9 cellular contexts compared by ENCODE assay signal in genomic region chr14:105294142-105294597, GRCh38. TPM values are rescaled to one million over a fixed set of nuclear protein-coding genes. Genes with fewer than 3 reads are reported as not detected.
DNase-seq lines count a peak whose midpoint lies in the region; ATAC-seq and TF ChIP-seq lines count a peak whose summit lies in the region.
"Had no signal": no experiment of that assay in that cellular context is flagged by ENCODE, and none has a peak within 500 bp of the region (broad histone marks: within the 10 kb centered on the region; RNA-seq: fewer than 3 reads in every experiment).

No MANE protein-coding gene starts in this region.

- no peak overlapping the region for H3K4me3 Mint-ChIP-seq in MCF 10A (ENCODE audit: unreplicated experiment)

- DNase-seq in A673 (ENCODE audit: low spot score) (peak; percentile 23), NCI-H526 (lab: John Stamatoyannopoulos, UW) (peak; percentile 46 to 64), hypothalamus (lab: John Stamatoyannopoulos, UW) (peak in 33 of 51 donors; percentile 27 to 78 (median 59)), MCF 10A (ENCODE audit: unreplicated experiment) (no peak)
- DNase-seq in activated gamma-delta T cell treated with anti-CD3 and anti-CD28 coated beads, Interleukin-2, amount 50 U/mL, for 16 hours (ENCODE audit: low read depth): peak; percentile 42
- peak; percentile 30 for DNase-seq in stimulated activated CD8-positive, alpha-beta memory T cell treated with anti-CD3 and anti-CD28 coated beads, Interleukin-12 subunit alpha, Interleukin-12 subunit beta, amount 100 ng/mL, for 1 hour (ENCODE audit: low read depth)

- ATAC-seq in GM21576 (IDR thresholded peaks at IDR 0.05; ENCODE audit: unreplicated experiment) (peak; percentile 51), GM19455 (IDR thresholded peaks at IDR 0.05; ENCODE audit: unreplicated experiment) (no peak)

- peak overlapping the region; percentile 23 for H3K27ac ChIP-seq in A673 (ENCODE audit: low read depth, low read length, poor library complexity, severe bottlenecking)
- H3K27ac ChIP-seq: VCaP had no signal

- H3K9me3 ChIP-seq in A673 (ENCODE audit: low read depth, low read length, poor library complexity, severe bottlenecking): no peaks in the 10 kb centered on the region

- H3K4me1 Mint-ChIP-seq in MCF 10A (ENCODE audit: insufficient read depth, unreplicated experiment): peaks cover 11% of the 10 kb centered on the region

- H3K27me3 ChIP-seq in A673 (replicated peaks; ENCODE audit: insufficient read depth, low read depth, low read length, poor library complexity): no peaks in the 10 kb centered on the region

- CTCF ChIA-PET in A673 (lab: Charles Lee): no interaction called here
- CTCF ChIA-PET in MCF 10A (lab: Yijun Ruan, JAX): interaction anchor here (0.6 kb wide), 1 partner anchor 299 kb away, joined by 3 read pairs; no protein-coding TSS in a partner anchor

- H3K9me3 Mint-ChIP-seq in MCF 10A (ENCODE audit: unreplicated experiment): no peaks in the 10 kb centered on the region

- H3K27me3 Mint-ChIP-seq in MCF 10A (ENCODE audit: insufficient read depth, unreplicated experiment): no peaks in the 10 kb centered on the region

- H3K4me3 ChIP-seq in A673 (ENCODE audit: low read depth, low read length, poor library complexity, severe bottlenecking): no peak overlapping the region

- intact Hi-C loops in A673 (cut with micrococcal nuclease; ENCODE audit: unreplicated experiment) (no loop called here), MCF 10A (cut with micrococcal nuclease) (no loop called here)

- no peaks in the 10 kb centered on the region for H3K36me3 ChIP-seq in A673 (ENCODE audit: insufficient read depth, low read length, poor library complexity, severe bottlenecking)

- POLR2A ChIA-PET in A673 (lab: Charles Lee; ENCODE audit: low non-redundant PET): no interaction called here
- POLR2A ChIA-PET in MCF 10A (lab: Yijun Ruan, JAX): interaction anchor here (0.8 kb wide), 1 partner anchor 80 kb away, joined by 4 read pairs; no protein-coding TSS in a partner anchor

- BruUV-seq in A673 (replicated peaks; lab: Mats Ljungman, UMichigan) (no TSS peak), MCF 10A (replicated peaks; lab: Mats Ljungman, UMichigan) (no TSS peak)

- H3K36me3 Mint-ChIP-seq in MCF 10A (ENCODE audit: insufficient read depth, unreplicated experiment): peaks cover 6% of the 10 kb centered on the region

- H3K4me1 ChIP-seq in A673 (ENCODE audit: insufficient read depth, low read length, poor library complexity, severe bottlenecking): no peaks in the 10 kb centered on the region

- TF ChIP-seq CTCF in A673 (conservative IDR thresholded peaks at IDR 0.05; ENCODE audit: low read depth, low read length) (no peak), MCF 10A (IDR thresholded peaks at IDR 0.05; ENCODE audit: unreplicated experiment) (no peak)

- H3K27ac Mint-ChIP-seq in MCF 10A (ENCODE audit: low read depth, unreplicated experiment): no peak overlapping the region

RNA-seq across cellular contexts. Expression of gene BRF1, which starts 6.6 kb away (rescaled TPM):
- 41.8 and 48.0 TPM in 2 replicates for total RNA-seq in A673 (2021)
- 30.7 and 34.3 TPM in 2 replicates for total RNA-seq in MCF 10A (2022)

RNA-seq across cellular contexts. Expression of gene PACS2, which starts 20.4 kb away (rescaled TPM):
- total RNA-seq in A673 (2021) (52.5 and 63.4 TPM in 2 replicates), MCF 10A (2022) (49.7 and 57.7 TPM in 2 replicates)

RNA-seq across cellular contexts. Expression of gene BTBD6, which starts 45.8 kb away (rescaled TPM):
- 39.5 and 39.9 TPM in 2 replicates for total RNA-seq in A673 (2021)
- 16.7 and 24.5 TPM in 2 replicates for total RNA-seq in MCF 10A (2022)
